ENCODE assay signal across 1 cellular context in genomic region chr2:45224321-45224995, GRCh38.
TF ChIP-seq lines count a peak whose summit lies in the region.

No MANE protein-coding gene starts in this region.

TF ChIP-seq in GM23338, 12 proteins besides CTCF, POLR2A, EP300 and RAD21:
- no peak for TF ChIP-seq POLR2AphosphoS5 (IDR thresholded peaks at IDR 0.05; ENCODE audit: low read depth)
- no peak for TF ChIP-seq EZH2phosphoT487 (IDR thresholded peaks at IDR 0.05; ENCODE audit: unreplicated experiment)
- TF ChIP-seq, protein P1, sequence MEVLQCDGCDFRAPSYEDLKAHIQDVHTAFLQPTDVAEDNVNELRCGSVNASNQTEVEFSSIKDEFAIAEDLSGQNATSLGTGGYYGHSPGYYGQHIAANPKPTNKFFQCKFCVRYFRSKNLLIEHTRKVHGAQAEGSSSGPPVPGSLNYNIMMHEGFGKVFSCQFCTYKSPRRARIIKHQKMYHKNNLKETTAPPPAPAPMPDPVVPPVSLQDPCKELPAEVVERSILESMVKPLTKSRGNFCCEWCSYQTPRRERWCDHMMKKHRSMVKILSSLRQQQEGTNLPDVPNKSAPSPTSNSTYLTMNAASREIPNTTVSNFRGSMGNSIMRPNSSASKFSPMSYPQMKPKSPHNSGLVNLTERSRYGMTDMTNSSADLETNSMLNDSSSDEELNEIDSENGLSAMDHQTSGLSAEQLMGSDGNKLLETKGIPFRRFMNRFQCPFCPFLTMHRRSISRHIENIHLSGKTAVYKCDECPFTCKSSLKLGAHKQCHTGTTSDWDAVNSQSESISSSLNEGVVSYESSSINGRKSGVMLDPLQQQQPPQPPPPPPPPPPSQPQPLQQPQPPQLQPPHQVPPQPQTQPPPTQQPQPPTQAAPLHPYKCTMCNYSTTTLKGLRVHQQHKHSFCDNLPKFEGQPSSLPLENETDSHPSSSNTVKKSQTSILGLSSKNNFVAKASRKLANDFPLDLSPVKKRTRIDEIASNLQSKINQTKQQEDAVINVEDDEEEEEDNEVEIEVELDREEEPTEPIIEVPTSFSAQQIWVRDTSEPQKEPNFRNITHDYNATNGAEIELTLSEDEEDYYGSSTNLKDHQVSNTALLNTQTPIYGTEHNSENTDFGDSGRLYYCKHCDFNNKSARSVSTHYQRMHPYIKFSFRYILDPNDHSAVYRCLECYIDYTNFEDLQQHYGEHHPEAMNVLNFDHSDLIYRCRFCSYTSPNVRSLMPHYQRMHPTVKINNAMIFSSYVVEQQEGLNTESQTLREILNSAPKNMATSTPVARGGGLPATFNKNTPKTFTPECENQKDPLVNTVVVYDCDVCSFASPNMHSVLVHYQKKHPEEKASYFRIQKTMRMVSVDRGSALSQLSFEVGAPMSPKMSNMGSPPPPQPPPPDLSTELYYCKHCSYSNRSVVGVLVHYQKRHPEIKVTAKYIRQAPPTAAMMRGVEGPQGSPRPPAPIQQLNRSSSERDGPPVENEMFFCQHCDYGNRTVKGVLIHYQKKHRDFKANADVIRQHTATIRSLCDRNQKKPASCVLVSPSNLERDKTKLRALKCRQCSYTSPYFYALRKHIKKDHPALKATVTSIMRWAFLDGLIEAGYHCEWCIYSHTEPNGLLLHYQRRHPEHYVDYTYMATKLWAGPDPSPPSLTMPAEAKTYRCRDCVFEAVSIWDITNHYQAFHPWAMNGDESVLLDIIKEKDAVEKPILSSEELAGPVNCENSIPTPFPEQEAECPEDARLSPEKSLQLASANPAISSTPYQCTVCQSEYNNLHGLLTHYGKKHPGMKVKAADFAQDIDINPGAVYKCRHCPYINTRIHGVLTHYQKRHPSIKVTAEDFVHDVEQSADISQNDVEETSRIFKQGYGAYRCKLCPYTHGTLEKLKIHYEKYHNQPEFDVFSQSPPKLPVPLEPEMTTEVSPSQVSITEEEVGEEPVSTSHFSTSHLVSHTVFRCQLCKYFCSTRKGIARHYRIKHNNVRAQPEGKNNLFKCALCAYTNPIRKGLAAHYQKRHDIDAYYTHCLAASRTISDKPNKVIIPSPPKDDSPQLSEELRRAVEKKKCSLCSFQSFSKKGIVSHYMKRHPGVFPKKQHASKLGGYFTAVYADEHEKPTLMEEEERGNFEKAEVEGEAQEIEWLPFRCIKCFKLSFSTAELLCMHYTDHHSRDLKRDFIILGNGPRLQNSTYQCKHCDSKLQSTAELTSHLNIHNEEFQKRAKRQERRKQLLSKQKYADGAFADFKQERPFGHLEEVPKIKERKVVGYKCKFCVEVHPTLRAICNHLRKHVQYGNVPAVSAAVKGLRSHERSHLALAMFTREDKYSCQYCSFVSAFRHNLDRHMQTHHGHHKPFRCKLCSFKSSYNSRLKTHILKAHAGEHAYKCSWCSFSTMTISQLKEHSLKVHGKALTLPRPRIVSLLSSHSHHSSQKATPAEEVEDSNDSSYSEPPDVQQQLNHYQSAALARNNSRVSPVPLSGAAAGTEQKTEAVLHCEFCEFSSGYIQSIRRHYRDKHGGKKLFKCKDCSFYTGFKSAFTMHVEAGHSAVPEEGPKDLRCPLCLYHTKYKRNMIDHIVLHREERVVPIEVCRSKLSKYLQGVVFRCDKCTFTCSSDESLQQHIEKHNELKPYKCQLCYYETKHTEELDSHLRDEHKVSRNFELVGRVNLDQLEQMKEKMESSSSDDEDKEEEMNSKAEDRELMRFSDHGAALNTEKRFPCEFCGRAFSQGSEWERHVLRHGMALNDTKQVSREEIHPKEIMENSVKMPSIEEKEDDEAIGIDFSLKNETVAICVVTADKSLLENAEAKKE (CRISPR knock-in tag; IDR thresholded peaks at IDR 0.05) = no peak
- no peak for TF ChIP-seq EZH2 (IDR thresholded peaks at IDR 0.05; ENCODE audit: low read depth, unreplicated experiment)
- TF ChIP-seq ZNF114 (CRISPR knock-in tag; IDR thresholded peaks at IDR 0.05) = no peak
- no peak for TF ChIP-seq CREB1 (CRISPR knock-in tag; IDR thresholded peaks at IDR 0.05; ENCODE audit: low read depth)
- TF ChIP-seq, protein P2, sequence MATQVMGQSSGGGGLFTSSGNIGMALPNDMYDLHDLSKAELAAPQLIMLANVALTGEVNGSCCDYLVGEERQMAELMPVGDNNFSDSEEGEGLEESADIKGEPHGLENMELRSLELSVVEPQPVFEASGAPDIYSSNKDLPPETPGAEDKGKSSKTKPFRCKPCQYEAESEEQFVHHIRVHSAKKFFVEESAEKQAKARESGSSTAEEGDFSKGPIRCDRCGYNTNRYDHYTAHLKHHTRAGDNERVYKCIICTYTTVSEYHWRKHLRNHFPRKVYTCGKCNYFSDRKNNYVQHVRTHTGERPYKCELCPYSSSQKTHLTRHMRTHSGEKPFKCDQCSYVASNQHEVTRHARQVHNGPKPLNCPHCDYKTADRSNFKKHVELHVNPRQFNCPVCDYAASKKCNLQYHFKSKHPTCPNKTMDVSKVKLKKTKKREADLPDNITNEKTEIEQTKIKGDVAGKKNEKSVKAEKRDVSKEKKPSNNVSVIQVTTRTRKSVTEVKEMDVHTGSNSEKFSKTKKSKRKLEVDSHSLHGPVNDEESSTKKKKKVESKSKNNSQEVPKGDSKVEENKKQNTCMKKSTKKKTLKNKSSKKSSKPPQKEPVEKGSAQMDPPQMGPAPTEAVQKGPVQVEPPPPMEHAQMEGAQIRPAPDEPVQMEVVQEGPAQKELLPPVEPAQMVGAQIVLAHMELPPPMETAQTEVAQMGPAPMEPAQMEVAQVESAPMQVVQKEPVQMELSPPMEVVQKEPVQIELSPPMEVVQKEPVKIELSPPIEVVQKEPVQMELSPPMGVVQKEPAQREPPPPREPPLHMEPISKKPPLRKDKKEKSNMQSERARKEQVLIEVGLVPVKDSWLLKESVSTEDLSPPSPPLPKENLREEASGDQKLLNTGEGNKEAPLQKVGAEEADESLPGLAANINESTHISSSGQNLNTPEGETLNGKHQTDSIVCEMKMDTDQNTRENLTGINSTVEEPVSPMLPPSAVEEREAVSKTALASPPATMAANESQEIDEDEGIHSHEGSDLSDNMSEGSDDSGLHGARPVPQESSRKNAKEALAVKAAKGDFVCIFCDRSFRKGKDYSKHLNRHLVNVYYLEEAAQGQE (IDR thresholded peaks at IDR 0.05; ENCODE audit: unreplicated experiment) = no peak
- TF ChIP-seq ZNF331 (CRISPR knock-in tag; IDR thresholded peaks at IDR 0.05; ENCODE audit: low read depth) = no peak
- TF ChIP-seq NANOG (IDR thresholded peaks at IDR 0.05; ENCODE audit: borderline replicate concordance) = no peak
- TF ChIP-seq, protein P3, sequence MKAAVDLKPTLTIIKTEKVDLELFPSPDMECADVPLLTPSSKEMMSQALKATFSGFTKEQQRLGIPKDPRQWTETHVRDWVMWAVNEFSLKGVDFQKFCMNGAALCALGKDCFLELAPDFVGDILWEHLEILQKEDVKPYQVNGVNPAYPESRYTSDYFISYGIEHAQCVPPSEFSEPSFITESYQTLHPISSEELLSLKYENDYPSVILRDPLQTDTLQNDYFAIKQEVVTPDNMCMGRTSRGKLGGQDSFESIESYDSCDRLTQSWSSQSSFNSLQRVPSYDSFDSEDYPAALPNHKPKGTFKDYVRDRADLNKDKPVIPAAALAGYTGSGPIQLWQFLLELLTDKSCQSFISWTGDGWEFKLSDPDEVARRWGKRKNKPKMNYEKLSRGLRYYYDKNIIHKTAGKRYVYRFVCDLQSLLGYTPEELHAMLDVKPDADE (IDR thresholded peaks at IDR 0.05) = no peak
- TF ChIP-seq JUNB (IDR thresholded peaks at IDR 0.05; ENCODE audit: unreplicated experiment) = no peak
- no peak for TF ChIP-seq STAT1 (IDR thresholded peaks at IDR 0.05; ENCODE audit: unreplicated experiment)
TF ChIP-seq in GM23338: peak in this region for 0.
